ENCODE assay signal across 20 cellular contexts in the genomic region with DNA sequence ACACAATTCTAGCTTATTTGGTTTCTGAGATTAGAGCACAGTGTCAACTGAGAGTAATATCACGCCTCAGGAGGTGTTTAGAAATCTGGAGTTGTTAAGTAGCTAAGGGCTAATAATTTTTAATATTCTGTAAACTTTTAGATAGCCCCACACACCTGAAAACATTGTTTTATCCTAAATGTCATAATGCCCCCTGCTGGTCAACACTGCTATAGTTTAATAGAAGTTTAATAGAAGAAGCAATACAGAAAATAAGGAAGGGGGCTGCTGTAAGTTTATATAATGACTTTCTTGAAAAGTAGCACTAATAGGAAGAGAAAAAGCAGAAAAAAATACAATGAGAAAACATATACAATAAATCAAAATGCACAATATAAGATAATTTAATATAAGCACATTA.
DNase-seq lines count a peak whose midpoint lies in the region; ATAC-seq and TF ChIP-seq lines count a peak whose summit lies in the region.
"Had no signal": no experiment of that assay in that cellular context is flagged by ENCODE, and none has a peak within 500 bp of the region (broad histone marks: within the 10 kb centered on the region; RNA-seq: fewer than 3 reads in every experiment).

No MANE protein-coding gene starts in this region.

- H3K79me2 ChIP-seq in DOHH2 (ENCODE audit: control insufficient read depth, low read length), result no peaks in the 10 kb centered on the region

- no peak overlapping the region for H3K4me3 Mint-ChIP-seq in CD4-positive, alpha-beta T cell
- H3K4me3 Mint-ChIP-seq: activated naive CD4-positive, alpha-beta T cell treated with anti-CD3 and anti-CD28 coated beads, Interleukin-2, amount 10 ng/mL, durations not matched to agents 7 days and 5 days; CD4-positive, CD25-positive, alpha-beta regulatory T cell; naive thymus-derived CD4-positive, alpha-beta T cell had no signal

- no peaks in the 10 kb centered on the region for H3K9me3 Mint-ChIP-seq in CD4-positive, alpha-beta T cell
- H3K9me3 Mint-ChIP-seq: activated naive CD4-positive, alpha-beta T cell treated with anti-CD3 and anti-CD28 coated beads, Interleukin-2, amount 10 ng/mL, durations not matched to agents 7 days and 5 days; CD4-positive, CD25-positive, alpha-beta regulatory T cell had no signal

- no peaks in the 10 kb centered on the region for H3K9me2 ChIP-seq in DOHH2 (replicated peaks; ENCODE audit: control insufficient read depth, low read length)

- intact Hi-C loops in CD4-positive, alpha-beta T cell (cut with DNase I, micrococcal nuclease), result no loop called here

- H3K27ac Mint-ChIP-seq in CD4-positive, alpha-beta T cell, result no peak overlapping the region
- H3K27ac Mint-ChIP-seq: activated naive CD4-positive, alpha-beta T cell treated with anti-CD3 and anti-CD28 coated beads, Interleukin-2, amount 10 ng/mL, durations not matched to agents 7 days and 5 days; CD4-positive, CD25-positive, alpha-beta regulatory T cell; naive thymus-derived CD4-positive, alpha-beta T cell had no signal

- H3K9me3 ChIP-seq in DOHH2 (ENCODE audit: control insufficient read depth, insufficient read depth, low read length), result no peaks in the 10 kb centered on the region
- H3K9me3 ChIP-seq in CD4-positive, alpha-beta T cell (ENCODE audit: control insufficient read depth, low read length), result no peaks in the 10 kb centered on the region
- H3K9me3 ChIP-seq: body of pancreas, Peyer's patch, right atrium auricular region, tibial nerve had no signal

- no peaks in the 10 kb centered on the region for H3K4me1 Mint-ChIP-seq in CD4-positive, alpha-beta T cell (ENCODE audit: low read depth)
- H3K4me1 Mint-ChIP-seq: activated naive CD4-positive, alpha-beta T cell treated with anti-CD3 and anti-CD28 coated beads, Interleukin-2, amount 10 ng/mL, durations not matched to agents 7 days and 5 days; CD4-positive, CD25-positive, alpha-beta regulatory T cell; naive thymus-derived CD4-positive, alpha-beta T cell had no signal

- no peaks in the 10 kb centered on the region for H4K20me1 ChIP-seq in DOHH2 (ENCODE audit: control insufficient read depth, insufficient read depth, low read depth, low read length)

- in situ Hi-C loops in KBM-7 (cut with MboI; ENCODE audit: low pct_unique_long_range_greater_than_20kb, low sequenced_read_pairs), result no loop called here

- POLR2A ChIA-PET in CD4-positive, alpha-beta T cell (lab: Charles Lee), result no interaction called here

- no peak overlapping the region for H3K4me2 ChIP-seq in DOHH2 (ENCODE audit: low read length)

- no peaks in the 10 kb centered on the region for H3K36me3 Mint-ChIP-seq in CD4-positive, alpha-beta T cell (ENCODE audit: low read depth)
- H3K36me3 Mint-ChIP-seq: activated naive CD4-positive, alpha-beta T cell treated with anti-CD3 and anti-CD28 coated beads, Interleukin-2, amount 10 ng/mL, durations not matched to agents 7 days and 5 days; CD4-positive, CD25-positive, alpha-beta regulatory T cell; naive thymus-derived CD4-positive, alpha-beta T cell had no signal

- no peak for ATAC-seq in CD4-positive, alpha-beta T cell (ENCODE audit: poor library complexity)
- ATAC-seq: body of pancreas; naive thymus-derived CD4-positive, alpha-beta T cell had no signal

- DNase-seq in KBM-7 (peak; percentile 37), cerebellar cortex (ENCODE audit: low spot score) (peak; percentile 0), medulla oblongata (ENCODE audit: extremely low spot score) (peak; percentile 2), NCI-H2029 treated with DMSO at 0.1 percent for 48 hours (lab: John Stamatoyannopoulos, UW) (no peak), C1 segment of cervical spinal cord (lab: John Stamatoyannopoulos, UW) (no peak), caudate nucleus (lab: John Stamatoyannopoulos, UW) (no peak)
- no peak for DNase-seq in CD4-positive, alpha-beta T cell
- DNase-seq: activated CD8-positive, alpha-beta memory T cell treated with anti-CD3 and anti-CD28 coated beads, Interleukin-2, amount 50 U/mL, for 4 hours; activated naive CD4-positive, alpha-beta T cell treated with anti-CD3 and anti-CD28 coated beads, Interleukin-2, amount 10 ng/mL, durations not matched to agents 7 days and 5 days; body of pancreas; CD4-positive, CD25-positive, alpha-beta regulatory T cell; effector CD4-positive, alpha-beta T cell; GDM1; kidney glomerular epithelial cell; naive thymus-derived CD4-positive, alpha-beta T cell; NCI-H524; Peyer's patch had no signal

- H3K4me3 ChIP-seq in DOHH2 (ENCODE audit: low read length), result no peak overlapping the region
- H3K4me3 ChIP-seq: body of pancreas, Peyer's patch, right atrium auricular region, tibial nerve had no signal

- peak; percentile 37 for TF ChIP-seq CTCF in DOHH2 (IDR thresholded peaks at IDR 0.05; ENCODE audit: low read depth, low read length, poor library complexity, severe bottlenecking)
- no peak for TF ChIP-seq CTCF in CD4-positive, alpha-beta T cell (IDR thresholded peaks at IDR 0.05)

- H3K27me3 ChIP-seq in DOHH2 (ENCODE audit: control insufficient read depth, low read length), result no peaks in the 10 kb centered on the region
- no peaks in the 10 kb centered on the region for H3K27me3 ChIP-seq in CD4-positive, alpha-beta T cell (ENCODE audit: control insufficient read depth, insufficient read depth, low read length)
- H3K27me3 ChIP-seq: body of pancreas, Peyer's patch, right atrium auricular region, tibial nerve had no signal

- CTCF ChIA-PET in CD4-positive, alpha-beta T cell (lab: Charles Lee), result no interaction called here

- no peaks in the 10 kb centered on the region for H3K36me3 ChIP-seq in DOHH2 (ENCODE audit: control insufficient read depth, low read length)
- H3K36me3 ChIP-seq: Peyer's patch, right atrium auricular region, tibial nerve had no signal

- no peaks in the 10 kb centered on the region for H3K27me3 Mint-ChIP-seq in CD4-positive, alpha-beta T cell
- H3K27me3 Mint-ChIP-seq: activated naive CD4-positive, alpha-beta T cell treated with anti-CD3 and anti-CD28 coated beads, Interleukin-2, amount 10 ng/mL, durations not matched to agents 7 days and 5 days; CD4-positive, CD25-positive, alpha-beta regulatory T cell; naive thymus-derived CD4-positive, alpha-beta T cell had no signal

- no peak overlapping the region for H3K27ac ChIP-seq in DOHH2 (ENCODE audit: low read depth, low read length)
- no peak overlapping the region for H3K27ac ChIP-seq in CD4-positive, alpha-beta T cell (ENCODE audit: low read depth, low read length)
- H3K27ac ChIP-seq in caudate nucleus (ENCODE audit: low read depth, low read length), result no peak overlapping the region
- H3K27ac ChIP-seq: body of pancreas, Peyer's patch, right atrium auricular region, tibial nerve had no signal

- no peaks in the 10 kb centered on the region for H3K4me1 ChIP-seq in DOHH2 (ENCODE audit: control insufficient read depth, low read length)
- H3K4me1 ChIP-seq: body of pancreas, Peyer's patch, right atrium auricular region, tibial nerve had no signal

- H3F3A ChIP-seq in DOHH2 (ENCODE audit: control insufficient read depth, insufficient read depth), result no peaks in the 10 kb centered on the region

Comparison
In these comparisons a context has a peak if more than half of its experiments do, and no peak if none do; other contexts are left out.
1. DNase-seq: peak in KBM-7 (single experiment), cerebellar cortex (single experiment) and medulla oblongata (single experiment); none in NCI-H2029 treated with DMSO at 0.1 percent for 48 hours (single experiment), CD4-positive, alpha-beta T cell (0 of 10), C1 segment of cervical spinal cord (0 of 14) and caudate nucleus (0 of 61).